ENCODE assay signal across 28 cellular contexts in genomic region chr1:231714440-231714839, GRCh38.
"Had no signal": no experiment of that assay in that cellular context is flagged by ENCODE, and none has a peak within 500 bp of the region (broad histone marks: within the 10 kb centered on the region; RNA-seq: fewer than 3 reads in every experiment).

No MANE protein-coding gene starts in this region.

- H3K4me3 Mint-ChIP-seq: dendritic cell treated with granulocyte-macrophage colony-stimulating factor and Interleukin-4, amounts not matched to agents 40 ng/mL and 50 ng/mL, for 4 days; effector memory CD8-positive, alpha-beta T cell; endodermal cell had no signal

- H3K9me3 Mint-ChIP-seq: dendritic cell treated with granulocyte-macrophage colony-stimulating factor and Interleukin-4, amounts not matched to agents 40 ng/mL and 50 ng/mL, for 4 days; endodermal cell had no signal

- H3K36me3 ChIP-seq: esophagus muscularis mucosa, esophagus squamous epithelium, gastrocnemius medialis, gastroesophageal sphincter, heart right ventricle had no signal

- H3K27me3 Mint-ChIP-seq: dendritic cell treated with granulocyte-macrophage colony-stimulating factor and Interleukin-4, amounts not matched to agents 40 ng/mL and 50 ng/mL, for 4 days had no signal

- H3K4me2 ChIP-seq: hepatocyte had no signal

- H3K27ac ChIP-seq: coronary artery, dorsolateral prefrontal cortex, epithelial cell of prostate, esophagus muscularis mucosa, esophagus squamous epithelium, foreskin keratinocyte, gastrocnemius medialis, gastroesophageal sphincter, heart left ventricle, heart right ventricle, hepatocyte had no signal

- H3K9me3 ChIP-seq: esophagus muscularis mucosa, esophagus squamous epithelium, gastrocnemius medialis, gastroesophageal sphincter had no signal

- H3K27ac Mint-ChIP-seq: dendritic cell treated with granulocyte-macrophage colony-stimulating factor and Interleukin-4, amounts not matched to agents 40 ng/mL and 50 ng/mL, for 4 days; effector memory CD8-positive, alpha-beta T cell; endodermal cell had no signal

- FAIRE-seq: endometrium, endothelial cell of umbilical vein had no signal

- H2AFZ ChIP-seq: hepatocyte had no signal

- H3K4me1 ChIP-seq: esophagus muscularis mucosa, esophagus squamous epithelium, foreskin keratinocyte, gastrocnemius medialis, gastroesophageal sphincter, heart left ventricle, heart right ventricle had no signal

- H3K27me3 ChIP-seq: dorsolateral prefrontal cortex, esophagus muscularis mucosa, esophagus squamous epithelium, foreskin keratinocyte, gastrocnemius medialis, heart left ventricle, heart right ventricle, hepatocyte had no signal

- ATAC-seq: effector memory CD8-positive, alpha-beta T cell; esophagus mucosa; foreskin keratinocyte; gastrocnemius medialis; gastroesophageal sphincter; heart left ventricle; heart right ventricle had no signal

- H3K4me3 ChIP-seq: coronary artery, dorsolateral prefrontal cortex, esophagus muscularis mucosa, esophagus squamous epithelium, gastrocnemius medialis, gastroesophageal sphincter, heart left ventricle, heart right ventricle, hepatocyte had no signal

- H3K79me2 ChIP-seq: hepatocyte had no signal

- DNase-seq: cortex of kidney; dermis blood vessel endothelial cell; dorsolateral prefrontal cortex; effector CD4-positive, alpha-beta T cell; effector CD8-positive, alpha-beta T cell; effector memory CD4-positive, alpha-beta T cell; effector memory CD8-positive, alpha-beta T cell; endodermal cell; erythroblast; esophagus squamous epithelium; foreskin fibroblast; foreskin keratinocyte; foreskin melanocyte; gastrocnemius medialis; glutamatergic neuron; head of caudate nucleus; heart left ventricle; heart right ventricle; hippocampal formation had no signal
